Comparison of ENCODE assay signal across 25 cellular contexts in the genomic region with DNA sequence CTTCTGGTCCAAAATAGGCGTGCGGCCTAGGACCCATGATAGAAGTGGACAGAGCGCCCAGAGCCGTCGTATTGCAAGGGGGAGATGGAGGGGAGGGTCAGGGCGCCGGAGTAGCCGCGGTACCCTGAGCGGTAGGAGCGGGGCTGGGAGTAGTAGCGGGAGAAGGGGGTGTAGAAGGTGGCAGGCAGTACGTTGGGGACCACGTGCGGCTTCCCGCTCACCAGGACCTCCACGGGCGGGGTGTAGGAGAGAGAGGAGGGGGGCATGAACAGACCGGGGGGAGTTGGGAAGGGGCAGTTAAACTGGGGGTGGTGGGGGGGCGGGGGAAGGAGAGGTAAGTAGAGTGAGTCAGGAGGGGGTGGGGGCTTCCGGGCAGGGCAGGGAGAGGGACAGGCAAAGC. TPM values are rescaled to one million over a fixed set of nuclear protein-coding genes. Genes with fewer than 3 reads are reported as not detected.
DNase-seq lines count a peak whose midpoint lies in the region; ATAC-seq and TF ChIP-seq lines count a peak whose summit lies in the region.
"Had no signal": no experiment of that assay in that cellular context is flagged by ENCODE, and none has a peak within 500 bp of the region (broad histone marks: within the 10 kb centered on the region; RNA-seq: fewer than 3 reads in every experiment).

No MANE protein-coding gene starts in this region.

- intact Hi-C loops in Caco-2 (cut with micrococcal nuclease; ENCODE audit: unreplicated experiment), result no loop called here
- intact Hi-C loops in dendritic cell treated with granulocyte-macrophage colony-stimulating factor and Interleukin-4, amounts not matched to agents 40 ng/mL and 50 ng/mL, for 4 days (cut with micrococcal nuclease), result no loop called here

- POLR2A ChIA-PET in Caco-2 (lab: Charles Lee), result interaction anchor here (1.0 kb wide), 1 partner anchor 11 kb away, joined by 5 read pairs; no protein-coding TSS in a partner anchor

- no peaks in the 10 kb centered on the region for H3K27me3 ChIP-seq in Caco-2 (replicated peaks; ENCODE audit: control insufficient read depth, insufficient read depth, low read length)
- no peaks in the 10 kb centered on the region for H3K27me3 ChIP-seq in GM23338 (ENCODE audit: insufficient read depth)
- no peaks in the 10 kb centered on the region for H3K27me3 ChIP-seq in neutrophil
- H3K27me3 ChIP-seq: SJSA1, uterus had no signal

- H2AFZ ChIP-seq in GM23338, result no peak overlapping the region

- ATAC-seq in GM23338 (peak; percentile 46), GM18870 (IDR thresholded peaks at IDR 0.05; ENCODE audit: unreplicated experiment) (no peak), HG03045 (IDR thresholded peaks at IDR 0.05; ENCODE audit: unreplicated experiment) (no peak)

- peaks cover 73% of the 10 kb centered on the region for H3K36me3 Mint-ChIP-seq in Caco-2 (ENCODE audit: insufficient read depth, unreplicated experiment)
- peaks cover 32% of the 10 kb centered on the region for H3K36me3 Mint-ChIP-seq in GM23338 (ENCODE audit: low read depth)
- peaks cover 48% of the 10 kb centered on the region for H3K36me3 Mint-ChIP-seq in dendritic cell treated with granulocyte-macrophage colony-stimulating factor and Interleukin-4, amounts not matched to agents 40 ng/mL and 50 ng/mL, for 4 days (ENCODE audit: low read depth)

- no peaks in the 10 kb centered on the region for H3K79me2 ChIP-seq in GM23338 (replicated peaks; ENCODE audit: insufficient read depth)

- H3K9me3 ChIP-seq in Caco-2 (no peaks in the 10 kb centered on the region), neutrophil (no peaks in the 10 kb centered on the region)
- H3K9me3 ChIP-seq: HAP-1, SJSA1, uterus had no signal

- TF ChIP-seq CTCF in Caco-2 (IDR thresholded peaks at IDR 0.05; ENCODE audit: insufficient read depth in 1 of 2, low read depth in 1 of 2, low read length in 1 of 2, severe bottlenecking in 1 of 2, unreplicated experiment in 1 of 2) (no peak), GM23338 (conservative IDR thresholded peaks at IDR 0.05; ENCODE audit: low read depth in 2 of 2) (no peak), neutrophil (IDR thresholded peaks at IDR 0.05) (no peak)

- H3K4me3 ChIP-seq in Caco-2 (ENCODE audit: low read depth, low read length) (no peak overlapping the region), GM23338 (peak overlapping the region; percentile 39), neutrophil (ENCODE audit: low read depth in 1 of 2, low read length in 1 of 2) (peak overlapping the region; percentile 17 to 41)
- H3K4me3 ChIP-seq: HAP-1, SJSA1, uterus had no signal

- H3K9me2 ChIP-seq in GM23338 (ENCODE audit: insufficient read depth), result no peaks in the 10 kb centered on the region

- H3K4me1 ChIP-seq in Caco-2 (peaks cover 20% of the 10 kb centered on the region), GM23338 (ENCODE audit: insufficient read depth) (peaks cover 31% of the 10 kb centered on the region), neutrophil (ENCODE audit: control insufficient read depth in 1 of 2, insufficient read depth in 1 of 2, low read depth in 1 of 2, low read length in 1 of 2) (peaks cover 33 to 37% of the 10 kb centered on the region in 2 experiments)
- H3K4me1 ChIP-seq: HAP-1, SJSA1, uterus had no signal

- peaks cover 15% of the 10 kb centered on the region for H3K4me1 Mint-ChIP-seq in Caco-2 (ENCODE audit: low read depth, unreplicated experiment)
- peaks cover 41% of the 10 kb centered on the region for H3K4me1 Mint-ChIP-seq in GM23338
- peaks cover 44% of the 10 kb centered on the region for H3K4me1 Mint-ChIP-seq in dendritic cell treated with granulocyte-macrophage colony-stimulating factor and Interleukin-4, amounts not matched to agents 40 ng/mL and 50 ng/mL, for 4 days (ENCODE audit: low read depth)

- H3K27me3 Mint-ChIP-seq in Caco-2 (ENCODE audit: insufficient read depth, unreplicated experiment) (no peaks in the 10 kb centered on the region), GM23338 (ENCODE audit: insufficient read depth, low read depth, poor library complexity) (peaks cover 13% of the 10 kb centered on the region)
- H3K27me3 Mint-ChIP-seq in dendritic cell treated with granulocyte-macrophage colony-stimulating factor and Interleukin-4, amounts not matched to agents 40 ng/mL and 50 ng/mL, for 4 days, result peaks cover 19% of the 10 kb centered on the region
- H3K27me3 Mint-ChIP-seq: activated CD4-positive, alpha-beta memory T cell treated with anti-CD3 and anti-CD28 coated beads, Interleukin-2, amount 10 ng/mL, durations not matched to agents 7 days and 5 days; activated naive CD8-positive, alpha-beta T cell treated with anti-CD3 and anti-CD28 coated beads, Interleukin-2, amount 50 U/mL, for 24 hours had no signal

- H3K27ac ChIP-seq in GM23338 (ENCODE audit: low read depth) (no peak overlapping the region), neutrophil (peak overlapping the region; percentile 96)
- H3K27ac ChIP-seq: SJSA1, uterus had no signal

- H3K4me3 Mint-ChIP-seq in Caco-2 (ENCODE audit: unreplicated experiment) (no peak overlapping the region), GM23338 (peak overlapping the region; percentile 10; the same call in 1 of the 3 replicates)
- no peak overlapping the region for H3K4me3 Mint-ChIP-seq in dendritic cell treated with granulocyte-macrophage colony-stimulating factor and Interleukin-4, amounts not matched to agents 40 ng/mL and 50 ng/mL, for 4 days
- H3K4me3 Mint-ChIP-seq: activated CD4-positive, alpha-beta memory T cell treated with anti-CD3 and anti-CD28 coated beads, Interleukin-2, amount 10 ng/mL, durations not matched to agents 7 days and 5 days; activated naive CD8-positive, alpha-beta T cell treated with anti-CD3 and anti-CD28 coated beads, Interleukin-2, amount 50 U/mL, for 24 hours; nephron progenitor cell had no signal

- DNase-seq in Caco-2 (no peak), GM23338 (ENCODE audit: low spot score) (peak; percentile 64), RPMI8226 (no peak), activated gamma-delta T cell treated with Interleukin-2 at 50 U/mL for 16 hours (no peak)
- DNase-seq: activated CD4-positive, alpha-beta memory T cell treated with anti-CD3 and anti-CD28 coated beads, Interleukin-2, amount 10 ng/mL, durations not matched to agents 7 days and 5 days; activated CD4-positive, CD25-positive, alpha-beta regulatory T cell treated with anti-CD3 and anti-CD28 coated beads, Interleukin-2, amount 50 U/mL, for 72 hours; activated effector memory CD4-positive, alpha-beta T cell treated with anti-CD3 and anti-CD28 coated beads, Interleukin-2, amount 50 U/mL, for 16 hours; activated naive CD8-positive, alpha-beta T cell treated with anti-CD3 and anti-CD28 coated beads, Interleukin-2, amount 50 U/mL, for 24 hours; cerebellar nuclear complex; NCI-H1417 treated with DMSO at 0.1 percent for 48 hours; NCI-H2081 treated with DMSO at 0.1 percent for 48 hours; NCI-H226; nephron progenitor cell; stimulated activated CD4-positive, alpha-beta T cell treated with anti-CD3 and anti-CD28 coated beads, Interleukin-12 subunit alpha, Interleukin-12 subunit beta, amount 100 ng/mL, for 4 hours; stimulated activated CD4-positive, alpha-beta T cell treated with anti-CD3 and anti-CD28 coated beads, Interleukin-4, amount 100 ng/mL, for 1 hour; T-helper 1 cell; uterus had no signal

- BruUV-seq in Caco-2 (replicated peaks; lab: Mats Ljungman, UMichigan), result no TSS peak

- H3K9me3 Mint-ChIP-seq in Caco-2 (ENCODE audit: unreplicated experiment), result no peaks in the 10 kb centered on the region
- no peaks in the 10 kb centered on the region for H3K9me3 Mint-ChIP-seq in GM23338
- no peaks in the 10 kb centered on the region for H3K9me3 Mint-ChIP-seq in dendritic cell treated with granulocyte-macrophage colony-stimulating factor and Interleukin-4, amounts not matched to agents 40 ng/mL and 50 ng/mL, for 4 days
- H3K9me3 Mint-ChIP-seq: activated CD4-positive, alpha-beta memory T cell treated with anti-CD3 and anti-CD28 coated beads, Interleukin-2, amount 10 ng/mL, durations not matched to agents 7 days and 5 days; activated naive CD8-positive, alpha-beta T cell treated with anti-CD3 and anti-CD28 coated beads, Interleukin-2, amount 50 U/mL, for 24 hours; nephron progenitor cell had no signal

- H3K4me2 ChIP-seq in GM23338, result peak overlapping the region; percentile 75
- H3K4me2 ChIP-seq: KMS-11 had no signal

- CTCF ChIA-PET in Caco-2 (lab: Charles Lee), result interaction anchor here (1.4 to 1.5 kb wide), 2 partner anchors 25 to 113 kb away, joined by 6 read pairs; no protein-coding TSS in a partner anchor

- H3F3A ChIP-seq in GM23338 (replicated peaks; ENCODE audit: low read depth), result peaks cover 28% of the 10 kb centered on the region

- peak overlapping the region; percentile 36 for H3K27ac Mint-ChIP-seq in Caco-2 (ENCODE audit: unreplicated experiment)
- no peak overlapping the region for H3K27ac Mint-ChIP-seq in GM23338
- peak overlapping the region; percentile 3 for H3K27ac Mint-ChIP-seq in dendritic cell treated with granulocyte-macrophage colony-stimulating factor and Interleukin-4, amounts not matched to agents 40 ng/mL and 50 ng/mL, for 4 days
- H3K27ac Mint-ChIP-seq: activated CD4-positive, alpha-beta memory T cell treated with anti-CD3 and anti-CD28 coated beads, Interleukin-2, amount 10 ng/mL, durations not matched to agents 7 days and 5 days; nephron progenitor cell had no signal

- H3K36me3 ChIP-seq in Caco-2 (ENCODE audit: control insufficient read depth, insufficient read depth, low read length) (no peaks in the 10 kb centered on the region), GM23338 (ENCODE audit: insufficient read depth) (peaks cover 11% of the 10 kb centered on the region; the same call in 1 of the 2 replicates), neutrophil (peaks cover 74% of the 10 kb centered on the region)
- H3K36me3 ChIP-seq: uterus had no signal

- peaks cover 13% of the 10 kb centered on the region for H4K20me1 ChIP-seq in GM23338 (replicated peaks; ENCODE audit: insufficient read depth)

TF ChIP-seq in GM23338, 12 proteins besides CTCF, POLR2A, EP300 and RAD21 (continues in another document):
- TF ChIP-seq EZH2phosphoT487 (IDR thresholded peaks at IDR 0.05; ENCODE audit: unreplicated experiment), result no peak
- no peak for TF ChIP-seq ZNF114 (CRISPR knock-in tag; IDR thresholded peaks at IDR 0.05)
- TF ChIP-seq NANOG (IDR thresholded peaks at IDR 0.05; ENCODE audit: borderline replicate concordance), result no peak
- no peak for TF ChIP-seq EZH2 (IDR thresholded peaks at IDR 0.05; ENCODE audit: low read depth, unreplicated experiment)

RNA-seq across cellular contexts. Expression of a gene that starts 16.9 kb away (rescaled TPM):
- 0.77 and 2.5 TPM in 2 replicates for total RNA-seq in Caco-2 (2022)
- 0.31 TPM in 1 of 2 replicates, not detected in the other for total RNA-seq in GM23338 (2014; rRNA removed; shearing (Covaris generic))
- not detected in 2 replicates for polyA plus RNA-seq in GM23338 (2016; fragmentation: Nextera tagmentation; extraction: Ambion mirVana)
- total RNA-seq: temporal lobe had no signal

RNA-seq across cellular contexts. Expression of a gene that starts 28.9 kb away (rescaled TPM):
- total RNA-seq in Caco-2 (2022), result not detected in 2 replicates
- 0.38 and 0.50 TPM in 2 replicates for total RNA-seq in GM23338 (2014; rRNA removed; shearing (Covaris generic))
- 1.6 and 2.5 TPM in 2 replicates for polyA plus RNA-seq in GM23338 (2016; fragmentation: Nextera tagmentation; extraction: Ambion mirVana)
- total RNA-seq: activated CD4-positive, alpha-beta memory T cell treated with anti-CD3 and anti-CD28 coated beads, Interleukin-2, amount 10 ng/mL, durations not matched to agents 7 days and 5 days had no signal

RNA-seq across cellular contexts. Expression of a gene that starts 31.3 kb away (rescaled TPM):
- 0.32 and 1.0 TPM in 2 replicates for total RNA-seq in Caco-2 (2022)
- total RNA-seq in GM23338 (2014; rRNA removed; shearing (Covaris generic)), result 1.7 and 2.1 TPM in 2 replicates
- polyA plus RNA-seq in GM23338 (2016; fragmentation: Nextera tagmentation; extraction: Ambion mirVana), result 0.85 and 1.2 TPM in 2 replicates
- total RNA-seq: activated CD4-positive, alpha-beta memory T cell treated with anti-CD3 and anti-CD28 coated beads, Interleukin-2, amount 10 ng/mL, durations not matched to agents 7 days and 5 days had no signal
